In the genomic region with DNA sequence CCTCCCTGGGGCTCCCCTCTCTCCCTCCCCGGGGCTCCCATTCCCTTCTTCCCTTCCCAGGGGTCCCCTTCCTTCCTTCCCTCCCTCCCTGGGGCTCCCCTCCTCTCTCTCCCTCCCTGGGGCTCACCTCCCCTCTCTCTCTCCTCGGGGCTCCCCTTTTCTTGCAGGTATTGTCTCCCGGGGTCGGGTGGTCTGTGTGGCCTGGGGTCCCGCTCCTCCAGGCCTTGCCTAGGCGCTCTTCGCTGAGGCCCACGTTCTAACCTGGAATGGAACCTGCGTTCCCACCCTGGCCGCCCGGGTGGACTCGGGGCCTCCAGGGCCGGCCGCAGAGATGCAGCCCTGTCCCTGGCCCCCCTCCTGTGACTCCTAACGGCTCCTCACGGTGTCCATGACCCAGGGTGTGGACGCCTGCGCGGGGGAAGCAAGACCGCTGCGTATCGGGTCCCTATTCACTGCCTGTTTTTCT, we compare ENCODE assay signal across 8 cellular contexts. TPM values are rescaled to one million over a fixed set of nuclear protein-coding genes. Genes with fewer than 3 reads are reported as not detected.
A peak's percentile ranks its signal among the peaks of the same experiment; 100 is the strongest.
DNase-seq lines count a peak whose midpoint lies in the region; ATAC-seq lines count a peak whose summit lies in the region.

No MANE protein-coding gene starts in this region.

- H3K4me1 ChIP-seq in ectodermal cell (ENCODE audit: control insufficient read depth, insufficient read depth, low read length) (peaks cover 27% of the 10 kb centered on the region), mononuclear cell (ENCODE audit: insufficient read depth, low read length) (peaks cover 50% of the 10 kb centered on the region)

- H3K4me3 Mint-ChIP-seq in T-helper 1 cell treated with Interleukin-12 subunit alpha and Interleukin-12 subunit beta and Interleukin-4 antibody, amounts not matched to agents 30 μg/mL and 1 μg/mL, for 36 hours = peak overlapping the region; percentile 82

- no peaks in the 10 kb centered on the region for H3K36me3 ChIP-seq in ectodermal cell (ENCODE audit: control insufficient read depth, insufficient read depth, low read length)

- H3K4me3 ChIP-seq in ectodermal cell (ENCODE audit: insufficient read depth, low read depth, low read length) (peak overlapping the region; percentile 69), mononuclear cell (ENCODE audit: low read length) (peak overlapping the region; percentile 67)

- no peaks in the 10 kb centered on the region for H3K9me3 Mint-ChIP-seq in T-helper 1 cell treated with Interleukin-12 subunit alpha and Interleukin-12 subunit beta and Interleukin-4 antibody, amounts not matched to agents 30 μg/mL and 1 μg/mL, for 36 hours

- peak overlapping the region; percentile 62 for H3K27ac Mint-ChIP-seq in T-helper 1 cell treated with Interleukin-12 subunit alpha and Interleukin-12 subunit beta and Interleukin-4 antibody, amounts not matched to agents 30 μg/mL and 1 μg/mL, for 36 hours

- ATAC-seq in HG02588 (IDR thresholded peaks at IDR 0.05; ENCODE audit: unreplicated experiment) = no peak
- ATAC-seq in HG03097 (IDR thresholded peaks at IDR 0.05; ENCODE audit: low FRiP score, unreplicated experiment) = no peak
- ATAC-seq in GM18502 (IDR thresholded peaks at IDR 0.05; ENCODE audit: poor library complexity, unreplicated experiment) = no peak

- no peak for DNase-seq in T-helper 1 cell
- DNase-seq in RPMI7951 (ENCODE audit: low read depth) = peak; percentile 31

- H3K4me1 Mint-ChIP-seq in T-helper 1 cell treated with Interleukin-12 subunit alpha and Interleukin-12 subunit beta and Interleukin-4 antibody, amounts not matched to agents 30 μg/mL and 1 μg/mL, for 36 hours (ENCODE audit: low read depth) = peaks cover 35% of the 10 kb centered on the region

- 1% methylated on average over 22 of the region's 22 CpGs for WGBS in ectodermal cell, 2 experiments

- H3K36me3 Mint-ChIP-seq in T-helper 1 cell treated with Interleukin-12 subunit alpha and Interleukin-12 subunit beta and Interleukin-4 antibody, amounts not matched to agents 30 μg/mL and 1 μg/mL, for 36 hours (ENCODE audit: low read depth) = peaks cover 4% of the 10 kb centered on the region

- H3K9me3 ChIP-seq in ectodermal cell (ENCODE audit: control insufficient read depth, low read length) (no peaks in the 10 kb centered on the region), mononuclear cell (ENCODE audit: low read depth, low read length) (no peaks in the 10 kb centered on the region)

- H3K27ac ChIP-seq in ectodermal cell (ENCODE audit: insufficient read depth, low read depth, low read length, poor library complexity, severe bottlenecking) = peak overlapping the region; percentile 19

- no peaks in the 10 kb centered on the region for H3K27me3 Mint-ChIP-seq in T-helper 1 cell treated with Interleukin-12 subunit alpha and Interleukin-12 subunit beta and Interleukin-4 antibody, amounts not matched to agents 30 μg/mL and 1 μg/mL, for 36 hours (ENCODE audit: low read depth)

- H3K27me3 ChIP-seq in ectodermal cell (ENCODE audit: control insufficient read depth, insufficient read depth, low read length, poor library complexity, severe bottlenecking) = no peaks in the 10 kb centered on the region
- no peaks in the 10 kb centered on the region for H3K27me3 ChIP-seq in mononuclear cell (ENCODE audit: insufficient read depth, low read length)

RNA-seq across cellular contexts. Expression of gene DCUN1D2, which starts 0.9 kb away (rescaled TPM):
- 3.6 and 7.3 TPM in 2 replicates for total RNA-seq in RPMI7951 (2014; rRNA removed; shearing (Covaris generic))
- polyA plus RNA-seq in ectodermal cell (2013, experiment 1 of 4) = 28.3 TPM
- polyA plus RNA-seq in ectodermal cell (2013, experiment 2 of 4) = 26.8 TPM
- polyA plus RNA-seq in ectodermal cell (2013, experiment 3 of 4) = 15.7 TPM
- polyA plus RNA-seq in ectodermal cell (2013, experiment 4 of 4) = 18.8 TPM
- 6.2 TPM for total RNA-seq in mononuclear cell

RNA-seq across cellular contexts. Expression of gene ADPRHL1, which starts 38.2 kb away (rescaled TPM):
- 0.29 TPM in 1 of 2 replicates, not detected in the other for total RNA-seq in RPMI7951 (2014; rRNA removed; shearing (Covaris generic))
- polyA plus RNA-seq in ectodermal cell (2013, experiment 1 of 4) = 1.1 TPM
- 1.3 TPM for polyA plus RNA-seq in ectodermal cell (2013, experiment 2 of 4)
- 0.53 TPM for polyA plus RNA-seq in ectodermal cell (2013, experiment 3 of 4)
- 1.2 TPM for polyA plus RNA-seq in ectodermal cell (2013, experiment 4 of 4)
- 0.52 TPM for total RNA-seq in mononuclear cell
